ENCODE assay signal across 1 cellular context in genomic region chr19:42173695-42174094, GRCh38.
TF ChIP-seq lines count a peak whose summit lies in the region.

No MANE protein-coding gene starts in this region.

TF ChIP-seq in neural cell, 6 proteins besides CTCF, POLR2A, EP300 and RAD21 (continued from another document):
- TF ChIP-seq EZH2 (IDR thresholded peaks at IDR 0.05; ENCODE audit: borderline replicate concordance, insufficient read depth, low read length, poor library complexity, severe bottlenecking) (no peak), MXI1 (conservative IDR thresholded peaks at IDR 0.05; ENCODE audit: poor library complexity, severe bottlenecking) (no peak), TAF1 (IDR thresholded peaks at IDR 0.05; ENCODE audit: low read depth) (no peak)
